Comparison of ENCODE assay signal across 9 cellular contexts in the genomic region with DNA sequence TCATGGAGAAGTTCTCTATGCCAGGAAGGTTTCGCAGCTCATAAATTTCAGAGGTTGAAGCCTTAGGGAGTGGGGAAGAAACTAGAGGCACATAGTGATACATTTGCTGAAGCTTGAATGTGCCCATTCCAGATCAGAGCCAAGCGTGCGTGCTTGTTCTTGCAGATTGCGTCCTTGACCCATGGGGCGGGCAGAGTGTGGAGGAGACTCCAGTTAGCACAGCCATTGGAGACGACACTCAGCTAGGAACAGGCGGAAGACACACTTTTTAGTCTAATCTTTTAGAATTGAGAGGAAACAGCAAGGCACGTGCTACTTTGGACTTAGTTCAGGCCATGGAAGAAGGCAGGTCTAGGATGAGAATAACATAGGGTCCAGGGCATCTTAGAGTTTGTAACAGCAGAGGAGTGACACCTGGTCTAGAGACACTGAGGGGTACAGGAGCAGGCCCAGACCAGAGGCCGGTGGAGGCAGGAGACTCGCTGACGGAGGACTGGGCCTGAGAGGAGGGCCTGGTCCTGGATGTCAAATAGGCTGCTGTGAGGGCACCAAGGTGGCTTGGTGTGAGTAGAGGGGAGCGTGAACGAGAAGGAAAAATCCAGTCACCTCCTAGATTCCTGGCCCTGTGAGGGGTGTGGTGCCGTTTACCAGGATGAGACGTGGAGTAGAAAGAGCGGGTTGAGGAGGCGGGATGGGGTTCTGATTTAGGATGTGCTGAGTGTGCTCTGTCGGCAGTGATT.
"Had no signal": no experiment of that assay in that cellular context is flagged by ENCODE, and none has a peak within 500 bp of the region (broad histone marks: within the 10 kb centered on the region; RNA-seq: fewer than 3 reads in every experiment).

No MANE protein-coding gene starts in this region.

- H3K4me1 Mint-ChIP-seq: activated CD4-positive, alpha-beta memory T cell treated with anti-CD3 and anti-CD28 coated beads, Interleukin-2, amount 10 ng/mL, durations not matched to agents 7 days and 5 days had no signal

- H3K27me3 ChIP-seq: heart left ventricle, neutrophil, SJSA1 had no signal

- H3K4me3 Mint-ChIP-seq: activated CD4-positive, alpha-beta memory T cell treated with anti-CD3 and anti-CD28 coated beads, Interleukin-2, amount 10 ng/mL, durations not matched to agents 7 days and 5 days had no signal

- H3K4me1 ChIP-seq: heart left ventricle, SJSA1 had no signal

- H3K27ac ChIP-seq: heart left ventricle, neutrophil, SJSA1 had no signal

- ATAC-seq: heart left ventricle had no signal

- DNase-seq: activated CD4-positive, alpha-beta memory T cell treated with anti-CD3 and anti-CD28 coated beads, Interleukin-2, amount 10 ng/mL, durations not matched to agents 7 days and 5 days; activated CD4-positive, alpha-beta T cell treated with anti-CD3 and anti-CD28 coated beads for 1 hour; effector CD4-positive, alpha-beta T cell; foreskin melanocyte; heart left ventricle; right cardiac atrium; stimulated activated naive CD4-positive, alpha-beta T cell had no signal

- H3K9me3 ChIP-seq: neutrophil, SJSA1 had no signal

- H3K27ac Mint-ChIP-seq: activated CD4-positive, alpha-beta memory T cell treated with anti-CD3 and anti-CD28 coated beads, Interleukin-2, amount 10 ng/mL, durations not matched to agents 7 days and 5 days had no signal

- H3K27me3 Mint-ChIP-seq: activated CD4-positive, alpha-beta memory T cell treated with anti-CD3 and anti-CD28 coated beads, Interleukin-2, amount 10 ng/mL, durations not matched to agents 7 days and 5 days had no signal
